8 cellular contexts compared by ENCODE assay signal in genomic region chr2:108534577-108535379, GRCh38.
DNase-seq lines count a peak whose midpoint lies in the region; ATAC-seq and TF ChIP-seq lines count a peak whose summit lies in the region.

No MANE protein-coding gene starts in this region.

- no peak for TF ChIP-seq CTCF in cardiac fibroblast (IDR thresholded peaks at IDR 0.05; ENCODE audit: low read depth, low read length)

- peak; percentile 51 for DNase-seq in ELF-1 (ENCODE audit: low read depth, low spot score)
- peak; percentile 23 for DNase-seq in HuH-7 (ENCODE audit: low spot score)
- DNase-seq in T-helper 22 cell (ENCODE audit: low read depth): peak; percentile 11
- peak in 1 of 2 donors; percentile 55 for DNase-seq in cardiac fibroblast (ENCODE audit: low read depth in 2 of 2)
- DNase-seq in kidney tubule cell (ENCODE audit: low spot score): peak; percentile 61
- DNase-seq in stimulated activated CD4-positive, alpha-beta T cell treated with anti-CD3 and anti-CD28 coated beads, Interleukin-1b, Interleukin-23, amount 100 ng/mL, for 24 hours (ENCODE audit: low read depth in 4 of 4, low spot score in 1 of 4): peak in 3 of 4 experiments; percentile 2 to 17 (median 13)
- no peak for DNase-seq in epidermal melanocyte (ENCODE audit: insufficient read length, low spot score)

- H3K4me3 ChIP-seq in cardiac fibroblast (replicated peaks in 1 of 2; ENCODE audit: low read depth in 2 of 2, low read length in 2 of 2): peak overlapping the region; percentile 54 to 75

- peak; percentile 24 for ATAC-seq in GM21619 (IDR thresholded peaks at IDR 0.05; ENCODE audit: unreplicated experiment)
